Comparison of ENCODE assay signal across 33 cellular contexts in the genomic region with DNA sequence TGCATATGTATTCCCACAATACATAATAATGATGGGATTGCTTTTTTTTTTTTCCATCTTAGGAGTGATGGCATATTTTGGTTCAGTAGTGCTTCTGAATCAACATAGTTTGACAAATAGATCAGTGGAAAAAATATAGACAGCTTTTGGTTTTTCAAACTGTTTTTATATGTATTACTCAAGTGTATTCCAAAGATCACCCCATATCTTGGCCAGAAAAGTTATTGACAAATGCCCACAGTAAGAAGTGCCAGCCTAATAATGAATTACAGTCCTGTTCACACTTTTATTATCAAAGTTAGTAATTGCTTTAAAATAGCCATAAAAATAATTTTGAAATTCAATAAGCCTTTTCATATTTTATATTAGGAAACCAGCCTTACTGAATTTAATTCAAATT.
"Had no signal": no experiment of that assay in that cellular context is flagged by ENCODE, and none has a peak within 500 bp of the region (broad histone marks: within the 10 kb centered on the region; RNA-seq: fewer than 3 reads in every experiment).

No MANE protein-coding gene starts in this region.

- H3K36me3 ChIP-seq: adrenal gland, ascending aorta, brain microvascular endothelial cell, breast epithelium, cardiac muscle cell had no signal

- FAIRE-seq: astrocyte had no signal

- H3K9me3 ChIP-seq: adrenal gland, ascending aorta, body of pancreas, breast epithelium had no signal

- DNase-seq: activated effector memory CD4-positive, alpha-beta T cell treated with anti-CD3 and anti-CD28 coated beads, Interleukin-2, amount 50 U/mL, for 16 hours; activated effector memory CD4-positive, alpha-beta T cell treated with Interleukin-2 at 50 U/mL for 16 hours; activated gamma-delta T cell; activated gamma-delta T cell treated with Interleukin-2 at 50 U/mL for 16 hours; activated naive CD4-positive, alpha-beta T cell; activated naive CD4-positive, alpha-beta T cell treated with anti-CD3 and anti-CD28 coated beads for 36 hours; activated naive CD4-positive, alpha-beta T cell treated with anti-CD3 and anti-CD28 coated beads, Interleukin-2, amount 10 ng/mL, durations not matched to agents 7 days and 5 days; activated naive CD4-positive, alpha-beta T cell treated with anti-CD3 and anti-CD28 coated beads, Interleukin-2, amount 50 U/mL, for 16 hours; activated naive CD4-positive, alpha-beta T cell treated with Interleukin-2 at 50 U/mL for 16 hours; activated naive CD8-positive, alpha-beta T cell treated with anti-CD3 and anti-CD28 coated beads for 36 hours; activated naive CD8-positive, alpha-beta T cell treated with anti-CD3 and anti-CD28 coated beads, Interleukin-2, amount 10 ng/mL, durations not matched to agents 7 days and 5 days; activated naive CD8-positive, alpha-beta T cell treated with anti-CD3 and anti-CD28 coated beads, Interleukin-2, amount 50 U/mL, for 24 hours; activated T-cell treated with anti-CD3 and anti-CD28 coated beads, Interleukin-2, amount 50 U/mL, for 1 hour; activated T-cell treated with anti-CD3 and anti-CD28 coated beads, Interleukin-2, amount 50 U/mL, for 24 hours; activated T-cell treated with anti-CD3 and anti-CD28 coated beads, Interleukin-2, amount 50 U/mL, for 4 hours; activated T-cell treated with anti-CD3 and anti-CD28 coated beads, Interleukin-2, amount 50 U/mL, for 48 hours; activated T-cell treated with anti-CD3 and anti-CD28 coated beads, Interleukin-2, amount 50 U/mL, for 72 hours; adrenal gland; amniotic stem cell; amygdala; anterior cingulate cortex; aorta; body of pancreas; brain microvascular endothelial cell; caudate nucleus; central memory CD4-positive, alpha-beta T cell; cerebellar nuclear complex had no signal

- H3K27ac ChIP-seq: adrenal gland, ascending aorta, body of pancreas, brain microvascular endothelial cell, breast epithelium, cardiac muscle cell had no signal

- ATAC-seq: activated naive CD4-positive, alpha-beta T cell treated with anti-CD3 and anti-CD28 coated beads, Interleukin-2, amount 50 U/mL, for 72 hours; activated naive CD8-positive, alpha-beta T cell treated with anti-CD3 and anti-CD28 coated beads, Interleukin-2, amount 50 U/mL, for 24 hours; activated T-cell treated with anti-CD3 and anti-CD28 coated beads, Interleukin-2, amount 50 U/mL, for 4 hours; activated T-cell treated with anti-CD3 and anti-CD28 coated beads, Interleukin-2, amount 50 U/mL, for 72 hours; activated T-helper 17 cell treated with anti-CD3 and anti-CD28 coated beads, Interleukin-2, amount 50 U/mL, for 72 hours; body of pancreas had no signal

- H3K27me3 ChIP-seq: adrenal gland, ascending aorta, body of pancreas, brain microvascular endothelial cell, breast epithelium, cardiac muscle cell had no signal

- H3K4me1 ChIP-seq: adrenal gland, ascending aorta, body of pancreas, breast epithelium had no signal

- H3K4me3 ChIP-seq: adrenal gland, ascending aorta, body of pancreas, breast epithelium, cardiac muscle cell had no signal
